In the genomic region with DNA sequence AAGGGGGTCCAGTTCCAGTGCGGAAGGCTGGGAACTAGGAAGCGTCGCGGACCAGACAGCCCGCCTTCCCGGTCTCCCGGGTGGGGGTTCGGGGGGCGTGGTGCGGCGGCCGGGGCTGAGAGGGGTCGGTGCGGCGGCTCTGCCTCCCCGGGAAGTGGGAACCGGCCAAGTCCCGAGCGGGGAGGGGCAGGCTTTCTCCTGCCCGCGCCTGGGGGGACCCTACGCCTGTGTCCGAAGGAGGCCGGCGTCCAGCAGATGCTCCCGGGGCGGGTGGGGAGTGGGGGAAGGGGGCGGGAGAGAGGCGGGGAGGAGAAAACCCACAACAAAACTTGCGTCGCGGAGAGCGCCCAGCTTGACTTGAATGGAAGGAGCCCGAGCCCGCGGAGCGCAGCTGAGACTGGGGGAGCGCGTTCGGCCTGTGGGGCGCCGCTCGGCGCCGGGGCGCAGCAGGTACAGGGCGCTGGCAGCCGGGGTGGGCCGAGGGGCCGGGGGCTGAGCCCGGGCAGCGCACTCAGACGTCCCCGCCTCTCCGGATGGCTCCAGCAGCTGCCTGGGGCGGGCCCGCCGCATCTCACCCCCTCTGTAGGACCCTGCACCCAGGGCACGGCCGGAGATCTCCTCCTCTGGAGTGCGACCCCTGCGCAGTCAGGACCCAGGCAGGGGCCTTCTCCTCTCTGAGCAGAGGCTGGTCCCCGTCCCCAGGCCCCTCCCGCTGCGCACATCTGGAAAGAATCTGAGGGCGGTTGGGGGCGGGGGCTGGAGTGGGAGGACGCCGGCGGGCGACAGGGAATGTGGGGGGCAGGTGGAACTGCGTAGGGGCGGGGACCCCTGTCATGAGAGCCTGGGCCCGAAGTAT, we compare ENCODE assay signal across 9 cellular contexts. TPM values are rescaled to one million over a fixed set of nuclear protein-coding genes. Genes with fewer than 3 reads are reported as not detected.
DNase-seq lines count a peak whose midpoint lies in the region; ATAC-seq, FAIRE-seq and TF ChIP-seq lines count a peak whose summit lies in the region.
"Had no signal": no experiment of that assay in that cellular context is flagged by ENCODE, and none has a peak within 500 bp of the region (broad histone marks: within the 10 kb centered on the region; RNA-seq: fewer than 3 reads in every experiment).

Gene PODN, plus strand, starts transcription at position 355 of the 856 bp plus-strand sequence. CDS start 7,643 bp downstream, outside the sequence.

- DNase-seq in EL (peak; percentile 40), frontal cortex (ENCODE audit: low spot score in 2 of 2) (peak; percentile 60 to 66), omental fat pad (ENCODE audit: low spot score) (no peak), NCI-H1048 (lab: John Stamatoyannopoulos, UW) (no peak), MV-4-11 (lab: John Stamatoyannopoulos, UW) (no peak), NCI-H526 treated with DMSO at 0.1 percent for 48 hours (lab: John Stamatoyannopoulos, UW) (no peak)

- no peak for TF ChIP-seq CTCF in omental fat pad (IDR thresholded peaks at IDR 0.05)

- peak; percentile 77 for ATAC-seq in SK-N-SH treated with all-trans-retinoic acid at 6 μM for 48 hours
- ATAC-seq in omental fat pad (ENCODE audit: low FRiP score) = peak; percentile 28
- ATAC-seq in HG02870 (IDR thresholded peaks at IDR 0.05; ENCODE audit: unreplicated experiment) = no peak

- FAIRE-seq in frontal cortex (lab: Jason Lieb, UNC) = no peak
- FAIRE-seq: colon had no signal

TF ChIP-seq in SK-N-SH treated with all-trans-retinoic acid at 6 μM for 48 hours, 23 proteins besides CTCF, POLR2A, EP300 and RAD21:
- TF ChIP-seq, protein P1, sequence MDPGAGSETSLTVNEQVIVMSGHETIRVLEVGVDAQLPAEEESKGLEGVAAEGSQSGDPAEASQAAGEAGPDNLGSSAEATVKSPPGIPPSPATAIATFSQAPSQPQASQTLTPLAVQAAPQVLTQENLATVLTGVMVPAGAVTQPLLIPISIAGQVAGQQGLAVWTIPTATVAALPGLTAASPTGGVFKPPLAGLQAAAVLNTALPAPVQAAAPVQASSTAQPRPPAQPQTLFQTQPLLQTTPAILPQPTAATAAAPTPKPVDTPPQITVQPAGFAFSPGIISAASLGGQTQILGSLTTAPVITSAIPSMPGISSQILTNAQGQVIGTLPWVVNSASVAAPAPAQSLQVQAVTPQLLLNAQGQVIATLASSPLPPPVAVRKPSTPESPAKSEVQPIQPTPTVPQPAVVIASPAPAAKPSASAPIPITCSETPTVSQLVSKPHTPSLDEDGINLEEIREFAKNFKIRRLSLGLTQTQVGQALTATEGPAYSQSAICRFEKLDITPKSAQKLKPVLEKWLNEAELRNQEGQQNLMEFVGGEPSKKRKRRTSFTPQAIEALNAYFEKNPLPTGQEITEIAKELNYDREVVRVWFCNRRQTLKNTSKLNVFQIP (CRISPR knock-in tag; IDR thresholded peaks at IDR 0.05; ENCODE audit: borderline replicate concordance, low read depth) = no peak
- no peak for TF ChIP-seq ZFP3 (CRISPR knock-in tag; IDR thresholded peaks at IDR 0.05)
- no peak for TF ChIP-seq ZNF565 (CRISPR knock-in tag; conservative IDR thresholded peaks at IDR 0.05; ENCODE audit: low read depth)
- TF ChIP-seq TOX (CRISPR knock-in tag; IDR thresholded peaks at IDR 0.05; ENCODE audit: borderline replicate concordance) = no peak
- no peak for TF ChIP-seq BACH2 (CRISPR knock-in tag; IDR thresholded peaks at IDR 0.05; ENCODE audit: borderline replicate concordance)
- no peak for TF ChIP-seq CREB5 (CRISPR knock-in tag; IDR thresholded peaks at IDR 0.05; ENCODE audit: low read depth)
- TF ChIP-seq, protein P2, sequence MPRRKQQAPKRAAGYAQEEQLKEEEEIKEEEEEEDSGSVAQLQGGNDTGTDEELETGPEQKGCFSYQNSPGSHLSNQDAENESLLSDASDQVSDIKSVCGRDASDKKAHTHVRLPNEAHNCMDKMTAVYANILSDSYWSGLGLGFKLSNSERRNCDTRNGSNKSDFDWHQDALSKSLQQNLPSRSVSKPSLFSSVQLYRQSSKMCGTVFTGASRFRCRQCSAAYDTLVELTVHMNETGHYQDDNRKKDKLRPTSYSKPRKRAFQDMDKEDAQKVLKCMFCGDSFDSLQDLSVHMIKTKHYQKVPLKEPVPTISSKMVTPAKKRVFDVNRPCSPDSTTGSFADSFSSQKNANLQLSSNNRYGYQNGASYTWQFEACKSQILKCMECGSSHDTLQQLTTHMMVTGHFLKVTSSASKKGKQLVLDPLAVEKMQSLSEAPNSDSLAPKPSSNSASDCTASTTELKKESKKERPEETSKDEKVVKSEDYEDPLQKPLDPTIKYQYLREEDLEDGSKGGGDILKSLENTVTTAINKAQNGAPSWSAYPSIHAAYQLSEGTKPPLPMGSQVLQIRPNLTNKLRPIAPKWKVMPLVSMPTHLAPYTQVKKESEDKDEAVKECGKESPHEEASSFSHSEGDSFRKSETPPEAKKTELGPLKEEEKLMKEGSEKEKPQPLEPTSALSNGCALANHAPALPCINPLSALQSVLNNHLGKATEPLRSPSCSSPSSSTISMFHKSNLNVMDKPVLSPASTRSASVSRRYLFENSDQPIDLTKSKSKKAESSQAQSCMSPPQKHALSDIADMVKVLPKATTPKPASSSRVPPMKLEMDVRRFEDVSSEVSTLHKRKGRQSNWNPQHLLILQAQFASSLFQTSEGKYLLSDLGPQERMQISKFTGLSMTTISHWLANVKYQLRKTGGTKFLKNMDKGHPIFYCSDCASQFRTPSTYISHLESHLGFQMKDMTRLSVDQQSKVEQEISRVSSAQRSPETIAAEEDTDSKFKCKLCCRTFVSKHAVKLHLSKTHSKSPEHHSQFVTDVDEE (CRISPR knock-in tag; IDR thresholded peaks at IDR 0.05) = no peak
- no peak for TF ChIP-seq TCF4 (CRISPR knock-in tag; IDR thresholded peaks at IDR 0.05; ENCODE audit: borderline replicate concordance)
- TF ChIP-seq, protein P3, sequence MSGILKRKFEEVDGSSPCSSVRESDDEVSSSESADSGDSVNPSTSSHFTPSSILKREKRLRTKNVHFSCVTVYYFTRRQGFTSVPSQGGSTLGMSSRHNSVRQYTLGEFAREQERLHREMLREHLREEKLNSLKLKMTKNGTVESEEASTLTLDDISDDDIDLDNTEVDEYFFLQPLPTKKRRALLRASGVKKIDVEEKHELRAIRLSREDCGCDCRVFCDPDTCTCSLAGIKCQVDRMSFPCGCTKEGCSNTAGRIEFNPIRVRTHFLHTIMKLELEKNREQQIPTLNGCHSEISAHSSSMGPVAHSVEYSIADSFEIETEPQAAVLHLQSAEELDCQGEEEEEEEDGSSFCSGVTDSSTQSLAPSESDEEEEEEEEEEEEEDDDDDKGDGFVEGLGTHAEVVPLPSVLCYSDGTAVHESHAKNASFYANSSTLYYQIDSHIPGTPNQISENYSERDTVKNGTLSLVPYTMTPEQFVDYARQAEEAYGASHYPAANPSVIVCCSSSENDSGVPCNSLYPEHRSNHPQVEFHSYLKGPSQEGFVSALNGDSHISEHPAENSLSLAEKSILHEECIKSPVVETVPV (CRISPR knock-in tag; IDR thresholded peaks at IDR 0.05) = no peak
- no peak for TF ChIP-seq GLIS3 (CRISPR knock-in tag; IDR thresholded peaks at IDR 0.05)
- TF ChIP-seq PATZ1 (CRISPR knock-in tag; IDR thresholded peaks at IDR 0.05; ENCODE audit: borderline replicate concordance) = no peak
- TF ChIP-seq ARNTL (CRISPR knock-in tag; IDR thresholded peaks at IDR 0.05; ENCODE audit: borderline replicate concordance, low read depth) = no peak
- no peak for TF ChIP-seq ISL1 (CRISPR knock-in tag; IDR thresholded peaks at IDR 0.05)
- no peak for TF ChIP-seq ZNF70 (CRISPR knock-in tag; IDR thresholded peaks at IDR 0.05)
- no peak for TF ChIP-seq SNAI2 (CRISPR knock-in tag; IDR thresholded peaks at IDR 0.05)

RNA-seq across cellular contexts. Expression of gene PODN, which starts in this region (rescaled TPM):
- 0.82 TPM for total RNA-seq in frontal cortex
- 100 to 1,000 TPM in 3 of 4 donors, 10 to 100 TPM in 1; 99.8 to 440 (median 251) TPM for total RNA-seq in omental fat pad

Comparison
In these comparisons a context has a peak if more than half of its experiments do, and no peak if none do; other contexts are left out.
1. RNA of gene PODN (total RNA-seq): 99.8 to 440 TPM in omental fat pad; 0.82 TPM in frontal cortex (single experiment); every median in the first group is over 10 times any median in the second.
2. Peak in DNase-seq in frontal cortex; RNA of the gene not detected or under 1 TPM.